Comparison of ENCODE assay signal across 7 cellular contexts in genomic region chr2:169585673-169586072, GRCh38. TPM values are rescaled to one million over a fixed set of nuclear protein-coding genes. Genes with fewer than 3 reads are reported as not detected.
DNase-seq lines count a peak whose midpoint lies in the region; ATAC-seq and TF ChIP-seq lines count a peak whose summit lies in the region.

No MANE protein-coding gene starts in this region.

- H3K79me2 ChIP-seq in smooth muscle cell (ENCODE audit: low read depth): peaks cover 60% of the 10 kb centered on the region

- H3F3A ChIP-seq in smooth muscle cell (ENCODE audit: low read depth): no peaks in the 10 kb centered on the region

- peaks cover 12% of the 10 kb centered on the region for H3K36me3 Mint-ChIP-seq in WTC11

- ATAC-seq in WTC11: no peak
- ATAC-seq in right cardiac atrium: no peak

- peak overlapping the region; percentile 99 for H3K9ac ChIP-seq in smooth muscle cell (ENCODE audit: low read depth)

- CTCF ChIA-PET in HEK293 (lab: Yijun Ruan, JAX) (no interaction called here), WTC11 (lab: Charles Lee) (interaction anchor here (1.2 kb wide), 1 partner anchor 13 kb away, joined by 3 read pairs; no protein-coding TSS in a partner anchor)

- H3K4me1 ChIP-seq in HEK293 (ENCODE audit: control insufficient read depth, insufficient read depth, low read length): no peaks in the 10 kb centered on the region
- H3K4me1 ChIP-seq in right cardiac atrium (ENCODE audit: control insufficient read depth, insufficient read depth, low read length): no peaks in the 10 kb centered on the region
- H3K4me1 ChIP-seq in smooth muscle cell (ENCODE audit: low read depth): peaks cover 11% of the 10 kb centered on the region

- H3K36me3 ChIP-seq in HEK293 (ENCODE audit: control insufficient read depth in 2 of 2, insufficient read depth in 1 of 2, low read length in 2 of 2) (no peaks in the 10 kb centered on the region), smooth muscle cell (ENCODE audit: low read depth) (no peaks in the 10 kb centered on the region)

- no peaks in the 10 kb centered on the region for H3K9me3 ChIP-seq in HEK293 (ENCODE audit: control insufficient read depth, insufficient read depth, low read depth, low read length)
- no peaks in the 10 kb centered on the region for H3K9me3 ChIP-seq in right cardiac atrium (ENCODE audit: control insufficient read depth, low read length)
- no peaks in the 10 kb centered on the region for H3K9me3 ChIP-seq in smooth muscle cell (replicated peaks; ENCODE audit: low read depth)

- H3K27ac ChIP-seq in HEK293 (ENCODE audit: extremely low read depth, low read depth, low read length) (no peak overlapping the region), right cardiac atrium (ENCODE audit: low read length) (no peak overlapping the region), smooth muscle cell (ENCODE audit: low read depth) (peak overlapping the region; percentile 99)

- H3K27me3 ChIP-seq in right cardiac atrium (ENCODE audit: control insufficient read depth, insufficient read depth) (no peaks in the 10 kb centered on the region), smooth muscle cell (ENCODE audit: low read depth) (no peaks in the 10 kb centered on the region)

- H3K27ac Mint-ChIP-seq in WTC11: peak overlapping the region; percentile 99; the same call in 1 of the 2 replicates

- DNase-seq in WTC11 (ENCODE audit: low spot score): no peak
- no peak for DNase-seq in right cardiac atrium
- no peak for DNase-seq in smooth muscle cell (lab: John Stamatoyannopoulos, UW; ENCODE audit: unreplicated experiment)
- DNase-seq in DMS79 (lab: John Stamatoyannopoulos, UW): no peak
- no peak for DNase-seq in NOMO-1 (lab: John Stamatoyannopoulos, UW; ENCODE audit: unreplicated experiment in 2 of 2)
- no peak for DNase-seq in T1000 (lab: John Stamatoyannopoulos, UW)

- H3K9me3 Mint-ChIP-seq in WTC11: peaks cover 21% of the 10 kb centered on the region

- peak overlapping the region; percentile 99 for H3K4me3 Mint-ChIP-seq in WTC11

- H4K20me1 ChIP-seq in smooth muscle cell (ENCODE audit: low read depth): peaks cover 52% of the 10 kb centered on the region

- POLR2A ChIA-PET in HEK293 (lab: Yijun Ruan, JAX): interaction anchor here (2.8 kb wide), 1 partner anchor 12 kb away, joined by 23 read pairs; the partner anchor contains the start of gene FASTKD1
- POLR2A ChIA-PET in WTC11 (lab: Charles Lee): no interaction called here

- peak overlapping the region; percentile 51 for H3K4me3 ChIP-seq in HEK293 (ENCODE audit: low read depth, low read length)
- peak overlapping the region; percentile 61 for H3K4me3 ChIP-seq in right cardiac atrium (ENCODE audit: low read length)
- H3K4me3 ChIP-seq in smooth muscle cell: peak overlapping the region; percentile 88

- no peaks in the 10 kb centered on the region for H3K27me3 Mint-ChIP-seq in WTC11 (ENCODE audit: low read depth)

- TF ChIP-seq CTCF in HEK293 (tag by site-specific recombination; IDR thresholded peaks at IDR 0.05) (no peak), WTC11 (IDR thresholded peaks at IDR 0.05) (no peak), smooth muscle cell (IDR thresholded peaks at IDR 0.05; ENCODE audit: borderline replicate concordance, insufficient read depth, poor library complexity, severe bottlenecking) (no peak)

- WGBS in right cardiac atrium: 18% methylated on average over 7 of the region's 7 CpGs
- WGBS in smooth muscle cell (ENCODE audit: low lambda C conversion rate): 18% methylated on average over 7 of the region's 7 CpGs

- H3K4me2 ChIP-seq in smooth muscle cell: peak overlapping the region; percentile 94

- peaks cover 13% of the 10 kb centered on the region for H3K4me1 Mint-ChIP-seq in WTC11

- H2AFZ ChIP-seq in smooth muscle cell (ENCODE audit: low read depth): no peak overlapping the region

- intact Hi-C loops in right cardiac atrium (cut with DNase I): no loop called here

TF ChIP-seq in HEK293, 187 proteins besides CTCF, POLR2A, EP300 and RAD21:
- TF ChIP-seq ZNF148 (tag by site-specific recombination; IDR thresholded peaks at IDR 0.05; ENCODE audit: borderline replicate concordance) (no peak), ZNF311 (tag by site-specific recombination; IDR thresholded peaks at IDR 0.05; ENCODE audit: borderline replicate concordance) (no peak)

TF ChIP-seq in WTC11, 78 proteins besides CTCF, POLR2A, EP300 and RAD21 (continues in another document):
- TF ChIP-seq OVOL2 (CRISPR knock-in tag; IDR thresholded peaks at IDR 0.05; ENCODE audit: borderline replicate concordance) (no peak), NR3C1 (CRISPR knock-in tag; conservative IDR thresholded peaks at IDR 0.05; ENCODE audit: low read depth) (no peak), ZNF671 (CRISPR knock-in tag; IDR thresholded peaks at IDR 0.05) (no peak), RORB (CRISPR knock-in tag; IDR thresholded peaks at IDR 0.05) (no peak), AFF4 (CRISPR knock-in tag; IDR thresholded peaks at IDR 0.05; ENCODE audit: borderline replicate concordance) (no peak), ZNF138 (CRISPR knock-in tag; conservative IDR thresholded peaks at IDR 0.05) (no peak), ZNF425 (CRISPR knock-in tag; conservative IDR thresholded peaks at IDR 0.05) (no peak), CDX4 (CRISPR knock-in tag; IDR thresholded peaks at IDR 0.05; ENCODE audit: borderline replicate concordance) (no peak), ATF3 (CRISPR knock-in tag; conservative IDR thresholded peaks at IDR 0.05) (no peak), FOXP1 (CRISPR knock-in tag; IDR thresholded peaks at IDR 0.05; ENCODE audit: borderline replicate concordance) (no peak), CREM (CRISPR knock-in tag; IDR thresholded peaks at IDR 0.05) (no peak), JUN (CRISPR knock-in tag; IDR thresholded peaks at IDR 0.05) (no peak), MXD4 (CRISPR knock-in tag; IDR thresholded peaks at IDR 0.05; ENCODE audit: borderline replicate concordance) (no peak), GTF2I (CRISPR knock-in tag; conservative IDR thresholded peaks at IDR 0.05) (no peak), MYBL2 (CRISPR knock-in tag; IDR thresholded peaks at IDR 0.05) (no peak)

RNA-seq across cellular contexts. Expression of gene PPIG, which starts 1.5 kb away (rescaled TPM):
- total RNA-seq in WTC11 (2021) (63.7 to 77.7 TPM (median 72.2 TPM) in 3 replicates), right cardiac atrium (10 to 100 TPM; 41.3 to 49.4 (median 45.2) TPM), smooth muscle cell (32.2 and 34.4 TPM in 2 replicates)
- polyA plus RNA-seq in right cardiac atrium (40.4 TPM), smooth muscle cell (51.1 and 53.0 TPM in 2 replicates)

RNA-seq across cellular contexts. Expression of gene FASTKD1, which starts 12.0 kb away (rescaled TPM):
- total RNA-seq in WTC11 (2021) (69.7 to 72.4 TPM (median 71.2 TPM) in 3 replicates), right cardiac atrium (10 to 100 TPM; 46.4 to 60.6 (median 52.4) TPM), smooth muscle cell (24.7 and 26.3 TPM in 2 replicates)
- polyA plus RNA-seq in right cardiac atrium (55.1 TPM), smooth muscle cell (17.2 and 21.8 TPM in 2 replicates)
